In the genomic region with DNA sequence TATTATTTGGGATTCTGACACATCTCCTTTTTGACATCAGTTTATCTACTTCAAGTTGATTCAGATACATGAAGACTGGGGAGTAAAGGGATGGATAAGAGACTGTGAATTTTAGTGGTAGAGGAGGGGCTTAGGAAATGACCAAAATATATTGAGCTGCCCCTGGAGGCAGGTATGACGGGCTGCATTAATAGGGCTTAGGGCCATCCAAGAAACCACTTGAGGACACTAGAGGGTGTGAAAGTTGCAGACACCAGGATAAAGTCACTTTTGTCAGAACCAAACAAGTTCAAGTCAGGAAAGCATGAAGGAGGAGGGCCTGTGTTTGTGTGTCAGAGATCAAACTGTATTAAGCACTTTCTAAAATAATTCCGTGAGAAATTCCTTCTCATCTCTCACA, we compare ENCODE assay signal across 12 cellular contexts.
A peak's percentile ranks its signal among the peaks of the same experiment; 100 is the strongest.
DNase-seq lines count a peak whose midpoint lies in the region; ATAC-seq and TF ChIP-seq lines count a peak whose summit lies in the region.
"Had no signal": no experiment of that assay in that cellular context is flagged by ENCODE, and none has a peak within 500 bp of the region (broad histone marks: within the 10 kb centered on the region; RNA-seq: fewer than 3 reads in every experiment).

No MANE protein-coding gene starts in this region.

- H3K79me2 ChIP-seq in mesendoderm (ENCODE audit: control insufficient read depth, insufficient read depth, low read length), result no peaks in the 10 kb centered on the region

- no peak overlapping the region for H3K4me2 ChIP-seq in mesendoderm (ENCODE audit: low read length)

- no peaks in the 10 kb centered on the region for H3K36me3 ChIP-seq in mesendoderm (ENCODE audit: control insufficient read depth, insufficient read depth, low read length)
- H3K36me3 ChIP-seq: ascending aorta, SJCRH30 had no signal

- H3K18ac ChIP-seq in mesendoderm (ENCODE audit: low read length), result no peak overlapping the region

- H3K27ac ChIP-seq in mesendoderm (ENCODE audit: low read depth, low read length), result no peak overlapping the region
- H3K27ac ChIP-seq: ascending aorta, SJCRH30 had no signal

- no CpG with 5 or more reads among the region's 2 CpGs for WGBS in mesendoderm (ENCODE audit: extremely low coverage, insufficient coverage, low lambda C conversion rate)

- no peaks in the 10 kb centered on the region for H3K9me3 Mint-ChIP-seq in effector memory CD8-positive, alpha-beta T cell

- no peak overlapping the region for H3K4ac ChIP-seq in mesendoderm (ENCODE audit: low read depth, low read length)

- H3K27me3 ChIP-seq in mesendoderm (ENCODE audit: insufficient read depth, low read length, poor library complexity), result no peaks in the 10 kb centered on the region
- H3K27me3 ChIP-seq: ascending aorta, SJCRH30 had no signal

- DNase-seq in G401 (ENCODE audit: low spot score) (peak; percentile 12), choroid plexus epithelial cell (ENCODE audit: low read depth) (no peak), mesendoderm (peak; percentile 82)
- DNase-seq in activated CD8-positive, alpha-beta memory T cell treated with anti-CD3 and anti-CD28 coated beads, Interleukin-2, amount 50 U/mL, for 4 hours, result no peak
- no peak for DNase-seq in effector memory CD8-positive, alpha-beta T cell
- DNase-seq: foreskin melanocyte, NCI-H1436 had no signal

- no peaks in the 10 kb centered on the region for H3K79me1 ChIP-seq in mesendoderm (ENCODE audit: low read length)

- H3K23ac ChIP-seq in mesendoderm (ENCODE audit: low read length), result no peak overlapping the region

- no peak overlapping the region for H3K27ac Mint-ChIP-seq in effector memory CD8-positive, alpha-beta T cell

- no peak overlapping the region for H2BK5ac ChIP-seq in mesendoderm (ENCODE audit: low read length)

- peaks cover 26 to 32% of the 10 kb centered on the region in 2 donors for H3K27me3 Mint-ChIP-seq in effector memory CD8-positive, alpha-beta T cell

- H3K4me1 ChIP-seq in mesendoderm (ENCODE audit: control insufficient read depth, low read depth, low read length), result no peaks in the 10 kb centered on the region

- H3K4me1 Mint-ChIP-seq in effector memory CD8-positive, alpha-beta T cell (ENCODE audit: low read depth in 2 of 2), result no peaks in the 10 kb centered on the region

- no peak overlapping the region for H2BK120ac ChIP-seq in mesendoderm (ENCODE audit: low read depth, low read length)

- H3K36me3 Mint-ChIP-seq in effector memory CD8-positive, alpha-beta T cell (ENCODE audit: insufficient read depth), result no peaks in the 10 kb centered on the region

- H3K56ac ChIP-seq in mesendoderm (ENCODE audit: low read length), result no peak overlapping the region

- no peak overlapping the region for H2BK15ac ChIP-seq in mesendoderm (replicated peaks; ENCODE audit: low read depth)

- no peak overlapping the region for H4K8ac ChIP-seq in mesendoderm (ENCODE audit: low read depth, low read length)

- in situ Hi-C loops in G401 (cut with HindIII; ENCODE audit: low sequenced_read_pairs), result no loop called here

- no peak for ATAC-seq in HG03175 (IDR thresholded peaks at IDR 0.05; ENCODE audit: unreplicated experiment)
- ATAC-seq in GM19035 (IDR thresholded peaks at IDR 0.05; ENCODE audit: unreplicated experiment), result no peak
- ATAC-seq in effector memory CD8-positive, alpha-beta T cell (replicated peaks), result no peak

- H2AK5ac ChIP-seq in mesendoderm (ENCODE audit: low read length), result no peak overlapping the region

- no peak overlapping the region for H4K5ac ChIP-seq in mesendoderm (ENCODE audit: low read length)

- H3K4me3 Mint-ChIP-seq in effector memory CD8-positive, alpha-beta T cell, result no peak overlapping the region

- H3K4me3 ChIP-seq in choroid plexus epithelial cell (ENCODE audit: low read depth, low read length), result no peak overlapping the region
- no peak overlapping the region for H3K4me3 ChIP-seq in mesendoderm (ENCODE audit: low read length)
- H3K4me3 ChIP-seq: ascending aorta, SJCRH30 had no signal

- TF ChIP-seq CTCF in LNCAP (IDR thresholded peaks at IDR 0.05) (peak; percentile 41; the same call in 1 of the 2 replicates), choroid plexus epithelial cell (conservative IDR thresholded peaks at IDR 0.05; ENCODE audit: low read depth, low read length) (peak; percentile 32)

- H3K9ac ChIP-seq in mesendoderm (ENCODE audit: low read length), result no peak overlapping the region

Comparison
In these comparisons a context has a peak if more than half of its experiments do, and no peak if none do; other contexts are left out.
1. DNase-seq: peak in G401 (single experiment) and mesendoderm (single experiment); none in choroid plexus epithelial cell (single experiment), activated CD8-positive, alpha-beta memory T cell treated with anti-CD3 and anti-CD28 coated beads, Interleukin-2, amount 50 U/mL, for 4 hours (single experiment) and effector memory CD8-positive, alpha-beta T cell (0 of 3).